ENCODE assay signal across 1 cellular context in genomic region chr6:138643210-138643609, GRCh38.
TF ChIP-seq lines count a peak whose summit lies in the region.

No MANE protein-coding gene starts in this region.

TF ChIP-seq in HepG2, 621 proteins besides CTCF, POLR2A, EP300 and RAD21 (continued from another document):
- no peak for TF ChIP-seq ZC3H4 (CRISPR knock-in tag; IDR thresholded peaks at IDR 0.05; ENCODE audit: borderline replicate concordance)
- TF ChIP-seq ZBTB7A (CRISPR knock-in tag; IDR thresholded peaks at IDR 0.05): no peak
- TF ChIP-seq, protein P1, sequence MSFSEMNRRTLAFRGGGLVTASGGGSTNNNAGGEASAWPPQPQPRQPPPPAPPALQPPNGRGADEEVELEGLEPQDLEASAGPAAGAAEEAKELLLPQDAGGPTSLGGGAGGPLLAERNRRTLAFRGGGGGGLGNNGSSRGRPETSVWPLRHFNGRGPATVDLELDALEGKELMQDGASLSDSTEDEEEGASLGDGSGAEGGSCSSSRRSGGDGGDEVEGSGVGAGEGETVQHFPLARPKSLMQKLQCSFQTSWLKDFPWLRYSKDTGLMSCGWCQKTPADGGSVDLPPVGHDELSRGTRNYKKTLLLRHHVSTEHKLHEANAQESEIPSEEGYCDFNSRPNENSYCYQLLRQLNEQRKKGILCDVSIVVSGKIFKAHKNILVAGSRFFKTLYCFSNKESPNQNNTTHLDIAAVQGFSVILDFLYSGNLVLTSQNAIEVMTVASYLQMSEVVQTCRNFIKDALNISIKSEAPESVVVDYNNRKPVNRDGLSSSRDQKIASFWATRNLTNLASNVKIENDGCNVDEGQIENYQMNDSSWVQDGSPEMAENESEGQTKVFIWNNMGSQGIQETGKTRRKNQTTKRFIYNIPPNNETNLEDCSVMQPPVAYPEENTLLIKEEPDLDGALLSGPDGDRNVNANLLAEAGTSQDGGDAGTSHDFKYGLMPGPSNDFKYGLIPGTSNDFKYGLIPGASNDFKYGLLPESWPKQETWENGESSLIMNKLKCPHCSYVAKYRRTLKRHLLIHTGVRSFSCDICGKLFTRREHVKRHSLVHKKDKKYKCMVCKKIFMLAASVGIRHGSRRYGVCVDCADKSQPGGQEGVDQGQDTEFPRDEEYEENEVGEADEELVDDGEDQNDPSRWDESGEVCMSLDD (CRISPR knock-in tag; IDR thresholded peaks at IDR 0.05; ENCODE audit: borderline replicate concordance): no peak
- TF ChIP-seq SALL1 (CRISPR knock-in tag; IDR thresholded peaks at IDR 0.05): peak; percentile 52; the same call in 1 of the 2 replicates
- no peak for TF ChIP-seq JUND (CRISPR knock-in tag; IDR thresholded peaks at IDR 0.05)
- no peak for TF ChIP-seq ZSCAN21 (CRISPR knock-in tag; IDR thresholded peaks at IDR 0.05; ENCODE audit: borderline replicate concordance)
- TF ChIP-seq MTA3 (CRISPR knock-in tag; IDR thresholded peaks at IDR 0.05): no peak
- TF ChIP-seq MTF2 (CRISPR knock-in tag; IDR thresholded peaks at IDR 0.05; ENCODE audit: borderline replicate concordance): no peak
- TF ChIP-seq, protein P2, sequence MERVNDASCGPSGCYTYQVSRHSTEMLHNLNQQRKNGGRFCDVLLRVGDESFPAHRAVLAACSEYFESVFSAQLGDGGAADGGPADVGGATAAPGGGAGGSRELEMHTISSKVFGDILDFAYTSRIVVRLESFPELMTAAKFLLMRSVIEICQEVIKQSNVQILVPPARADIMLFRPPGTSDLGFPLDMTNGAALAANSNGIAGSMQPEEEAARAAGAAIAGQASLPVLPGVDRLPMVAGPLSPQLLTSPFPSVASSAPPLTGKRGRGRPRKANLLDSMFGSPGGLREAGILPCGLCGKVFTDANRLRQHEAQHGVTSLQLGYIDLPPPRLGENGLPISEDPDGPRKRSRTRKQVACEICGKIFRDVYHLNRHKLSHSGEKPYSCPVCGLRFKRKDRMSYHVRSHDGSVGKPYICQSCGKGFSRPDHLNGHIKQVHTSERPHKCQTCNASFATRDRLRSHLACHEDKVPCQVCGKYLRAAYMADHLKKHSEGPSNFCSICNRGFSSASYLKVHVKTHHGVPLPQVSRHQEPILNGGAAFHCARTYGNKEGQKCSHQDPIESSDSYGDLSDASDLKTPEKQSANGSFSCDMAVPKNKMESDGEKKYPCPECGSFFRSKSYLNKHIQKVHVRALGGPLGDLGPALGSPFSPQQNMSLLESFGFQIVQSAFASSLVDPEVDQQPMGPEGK (CRISPR knock-in tag; IDR thresholded peaks at IDR 0.05): no peak
- TF ChIP-seq ZNF562 (CRISPR knock-in tag; IDR thresholded peaks at IDR 0.05; ENCODE audit: borderline replicate concordance): no peak
- TF ChIP-seq KDM5A (IDR thresholded peaks at IDR 0.05; ENCODE audit: borderline replicate concordance, low read length): no peak
- no peak for TF ChIP-seq ZFY (CRISPR knock-in tag; IDR thresholded peaks at IDR 0.05)
- TF ChIP-seq FOSL2 (CRISPR knock-in tag; IDR thresholded peaks at IDR 0.05): no peak; the same call in 1 of the 2 replicates
- TF ChIP-seq, protein P3, sequence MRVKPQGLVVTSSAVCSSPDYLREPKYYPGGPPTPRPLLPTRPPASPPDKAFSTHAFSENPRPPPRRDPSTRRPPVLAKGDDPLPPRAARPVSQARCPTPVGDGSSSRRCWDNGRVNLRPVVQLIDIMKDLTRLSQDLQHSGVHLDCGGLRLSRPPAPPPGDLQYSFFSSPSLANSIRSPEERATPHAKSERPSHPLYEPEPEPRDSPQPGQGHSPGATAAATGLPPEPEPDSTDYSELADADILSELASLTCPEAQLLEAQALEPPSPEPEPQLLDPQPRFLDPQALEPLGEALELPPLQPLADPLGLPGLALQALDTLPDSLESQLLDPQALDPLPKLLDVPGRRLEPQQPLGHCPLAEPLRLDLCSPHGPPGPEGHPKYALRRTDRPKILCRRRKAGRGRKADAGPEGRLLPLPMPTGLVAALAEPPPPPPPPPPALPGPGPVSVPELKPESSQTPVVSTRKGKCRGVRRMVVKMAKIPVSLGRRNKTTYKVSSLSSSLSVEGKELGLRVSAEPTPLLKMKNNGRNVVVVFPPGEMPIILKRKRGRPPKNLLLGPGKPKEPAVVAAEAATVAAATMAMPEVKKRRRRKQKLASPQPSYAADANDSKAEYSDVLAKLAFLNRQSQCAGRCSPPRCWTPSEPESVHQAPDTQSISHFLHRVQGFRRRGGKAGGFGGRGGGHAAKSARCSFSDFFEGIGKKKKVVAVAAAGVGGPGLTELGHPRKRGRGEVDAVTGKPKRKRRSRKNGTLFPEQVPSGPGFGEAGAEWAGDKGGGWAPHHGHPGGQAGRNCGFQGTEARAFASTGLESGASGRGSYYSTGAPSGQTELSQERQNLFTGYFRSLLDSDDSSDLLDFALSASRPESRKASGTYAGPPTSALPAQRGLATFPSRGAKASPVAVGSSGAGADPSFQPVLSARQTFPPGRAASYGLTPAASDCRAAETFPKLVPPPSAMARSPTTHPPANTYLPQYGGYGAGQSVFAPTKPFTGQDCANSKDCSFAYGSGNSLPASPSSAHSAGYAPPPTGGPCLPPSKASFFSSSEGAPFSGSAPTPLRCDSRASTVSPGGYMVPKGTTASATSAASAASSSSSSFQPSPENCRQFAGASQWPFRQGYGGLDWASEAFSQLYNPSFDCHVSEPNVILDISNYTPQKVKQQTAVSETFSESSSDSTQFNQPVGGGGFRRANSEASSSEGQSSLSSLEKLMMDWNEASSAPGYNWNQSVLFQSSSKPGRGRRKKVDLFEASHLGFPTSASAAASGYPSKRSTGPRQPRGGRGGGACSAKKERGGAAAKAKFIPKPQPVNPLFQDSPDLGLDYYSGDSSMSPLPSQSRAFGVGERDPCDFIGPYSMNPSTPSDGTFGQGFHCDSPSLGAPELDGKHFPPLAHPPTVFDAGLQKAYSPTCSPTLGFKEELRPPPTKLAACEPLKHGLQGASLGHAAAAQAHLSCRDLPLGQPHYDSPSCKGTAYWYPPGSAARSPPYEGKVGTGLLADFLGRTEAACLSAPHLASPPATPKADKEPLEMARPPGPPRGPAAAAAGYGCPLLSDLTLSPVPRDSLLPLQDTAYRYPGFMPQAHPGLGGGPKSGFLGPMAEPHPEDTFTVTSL (CRISPR knock-in tag; IDR thresholded peaks at IDR 0.05; ENCODE audit: borderline replicate concordance): peak; percentile 84; the same call in 1 of the 2 replicates
- TF ChIP-seq POGZ (CRISPR knock-in tag; IDR thresholded peaks at IDR 0.05): 0 out of 2 replicates have a peak, but pooled peaks have one; percentile 25
- TF ChIP-seq ZMYM4 (CRISPR knock-in tag; IDR thresholded peaks at IDR 0.05): peak; percentile 50
- TF ChIP-seq, protein P4, sequence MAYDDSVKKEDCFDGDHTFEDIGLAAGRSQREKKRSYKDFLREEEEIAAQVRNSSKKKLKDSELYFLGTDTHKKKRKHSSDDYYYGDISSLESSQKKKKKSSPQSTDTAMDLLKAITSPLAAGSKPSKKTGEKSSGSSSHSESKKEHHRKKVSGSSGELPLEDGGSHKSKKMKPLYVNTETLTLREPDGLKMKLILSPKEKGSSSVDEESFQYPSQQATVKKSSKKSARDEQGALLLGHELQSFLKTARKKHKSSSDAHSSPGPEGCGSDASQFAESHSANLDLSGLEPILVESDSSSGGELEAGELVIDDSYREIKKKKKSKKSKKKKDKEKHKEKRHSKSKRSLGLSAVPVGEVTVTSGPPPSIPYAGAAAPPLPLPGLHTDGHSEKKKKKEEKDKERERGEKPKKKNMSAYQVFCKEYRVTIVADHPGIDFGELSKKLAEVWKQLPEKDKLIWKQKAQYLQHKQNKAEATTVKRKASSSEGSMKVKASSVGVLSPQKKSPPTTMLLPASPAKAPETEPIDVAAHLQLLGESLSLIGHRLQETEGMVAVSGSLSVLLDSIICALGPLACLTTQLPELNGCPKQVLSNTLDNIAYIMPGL (CRISPR knock-in tag; IDR thresholded peaks at IDR 0.05; ENCODE audit: borderline replicate concordance in 1 of 2, low read depth in 1 of 2): no peak
- 0 out of 2 replicates have a peak, but pooled peaks have one; percentile 12 for TF ChIP-seq SMC3 (IDR thresholded peaks at IDR 0.05; ENCODE audit: low read length)
- peak; percentile 93 for TF ChIP-seq RARA (CRISPR knock-in tag; IDR thresholded peaks at IDR 0.05)
- TF ChIP-seq ZNF441 (CRISPR knock-in tag; IDR thresholded peaks at IDR 0.05; ENCODE audit: borderline replicate concordance): no peak
- no peak for TF ChIP-seq ZNF232 (CRISPR knock-in tag; IDR thresholded peaks at IDR 0.05; ENCODE audit: borderline replicate concordance)
- no peak for TF ChIP-seq ZNF292 (CRISPR knock-in tag; IDR thresholded peaks at IDR 0.05; ENCODE audit: borderline replicate concordance, low read depth)
- TF ChIP-seq PCBP1 (IDR thresholded peaks at IDR 0.05; ENCODE audit: borderline replicate concordance, low read depth, low read length): no peak
- TF ChIP-seq MXD4 (CRISPR knock-in tag; IDR thresholded peaks at IDR 0.05): 0 out of 2 replicates have a peak, but pooled peaks have one; percentile 16
- TF ChIP-seq ZBTB1 (CRISPR knock-in tag; IDR thresholded peaks at IDR 0.05; ENCODE audit: borderline replicate concordance): no peak
- no peak for TF ChIP-seq HMGA1 (CRISPR knock-in tag; conservative IDR thresholded peaks at IDR 0.05)
- no peak for TF ChIP-seq NR3C1 (CRISPR knock-in tag; IDR thresholded peaks at IDR 0.05)
- no peak for TF ChIP-seq SCMH1 (CRISPR knock-in tag; IDR thresholded peaks at IDR 0.05; ENCODE audit: borderline replicate concordance)
- no peak for TF ChIP-seq ETS1 (CRISPR knock-in tag; IDR thresholded peaks at IDR 0.05)
- TF ChIP-seq, protein P5, sequence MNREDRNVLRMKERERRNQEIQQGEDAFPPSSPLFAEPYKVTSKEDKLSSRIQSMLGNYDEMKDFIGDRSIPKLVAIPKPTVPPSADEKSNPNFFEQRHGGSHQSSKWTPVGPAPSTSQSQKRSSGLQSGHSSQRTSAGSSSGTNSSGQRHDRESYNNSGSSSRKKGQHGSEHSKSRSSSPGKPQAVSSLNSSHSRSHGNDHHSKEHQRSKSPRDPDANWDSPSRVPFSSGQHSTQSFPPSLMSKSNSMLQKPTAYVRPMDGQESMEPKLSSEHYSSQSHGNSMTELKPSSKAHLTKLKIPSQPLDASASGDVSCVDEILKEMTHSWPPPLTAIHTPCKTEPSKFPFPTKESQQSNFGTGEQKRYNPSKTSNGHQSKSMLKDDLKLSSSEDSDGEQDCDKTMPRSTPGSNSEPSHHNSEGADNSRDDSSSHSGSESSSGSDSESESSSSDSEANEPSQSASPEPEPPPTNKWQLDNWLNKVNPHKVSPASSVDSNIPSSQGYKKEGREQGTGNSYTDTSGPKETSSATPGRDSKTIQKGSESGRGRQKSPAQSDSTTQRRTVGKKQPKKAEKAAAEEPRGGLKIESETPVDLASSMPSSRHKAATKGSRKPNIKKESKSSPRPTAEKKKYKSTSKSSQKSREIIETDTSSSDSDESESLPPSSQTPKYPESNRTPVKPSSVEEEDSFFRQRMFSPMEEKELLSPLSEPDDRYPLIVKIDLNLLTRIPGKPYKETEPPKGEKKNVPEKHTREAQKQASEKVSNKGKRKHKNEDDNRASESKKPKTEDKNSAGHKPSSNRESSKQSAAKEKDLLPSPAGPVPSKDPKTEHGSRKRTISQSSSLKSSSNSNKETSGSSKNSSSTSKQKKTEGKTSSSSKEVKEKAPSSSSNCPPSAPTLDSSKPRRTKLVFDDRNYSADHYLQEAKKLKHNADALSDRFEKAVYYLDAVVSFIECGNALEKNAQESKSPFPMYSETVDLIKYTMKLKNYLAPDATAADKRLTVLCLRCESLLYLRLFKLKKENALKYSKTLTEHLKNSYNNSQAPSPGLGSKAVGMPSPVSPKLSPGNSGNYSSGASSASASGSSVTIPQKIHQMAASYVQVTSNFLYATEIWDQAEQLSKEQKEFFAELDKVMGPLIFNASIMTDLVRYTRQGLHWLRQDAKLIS (CRISPR knock-in tag; IDR thresholded peaks at IDR 0.05): no peak
- no peak for TF ChIP-seq THAP9 (CRISPR knock-in tag; IDR thresholded peaks at IDR 0.05; ENCODE audit: borderline replicate concordance)
- TF ChIP-seq FOXK2 (IDR thresholded peaks at IDR 0.05): peak; percentile 37; the same call in 1 of the 2 replicates
- TF ChIP-seq NR2F6 (IDR thresholded peaks at IDR 0.05): 0 out of 2 replicates have a peak, but pooled peaks have one; percentile 31
- TF ChIP-seq NR2F6 (CRISPR knock-in tag; IDR thresholded peaks at IDR 0.05): peak; percentile 62; the same call in 1 of the 2 replicates
- no peak for TF ChIP-seq MEF2D (CRISPR knock-in tag; IDR thresholded peaks at IDR 0.05)
- TF ChIP-seq NFKBIZ (CRISPR knock-in tag; IDR thresholded peaks at IDR 0.05): no peak
